In the genomic region with DNA sequence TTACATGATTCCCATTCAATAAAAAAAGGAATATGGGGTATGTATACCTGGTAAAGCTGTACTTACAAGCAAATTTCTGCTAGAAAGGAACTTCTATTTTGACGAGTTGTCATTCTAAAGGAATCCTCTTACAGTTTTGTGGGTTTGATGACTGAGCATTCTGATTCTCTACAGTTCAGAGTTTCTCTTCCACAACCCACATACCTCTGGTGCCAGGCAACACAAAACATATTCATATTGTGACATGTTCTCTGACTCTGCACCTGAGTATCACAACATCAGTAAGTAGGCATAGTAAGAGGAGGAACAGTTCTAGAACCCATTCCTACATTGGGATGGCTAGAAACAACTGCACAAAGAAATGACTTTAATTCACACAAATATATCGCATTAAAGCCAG, we compare ENCODE assay signal across 35 cellular contexts.
DNase-seq lines count a peak whose midpoint lies in the region; ATAC-seq and TF ChIP-seq lines count a peak whose summit lies in the region.
"Had no signal": no experiment of that assay in that cellular context is flagged by ENCODE, and none has a peak within 500 bp of the region (broad histone marks: within the 10 kb centered on the region; RNA-seq: fewer than 3 reads in every experiment).

No MANE protein-coding gene starts in this region.

- dilution Hi-C loops in mammary epithelial cell (cut with HindIII; ENCODE audit: low sequenced_read_pairs): no loop called here

- no peak overlapping the region for H3K9ac ChIP-seq in mammary epithelial cell (ENCODE audit: insufficient read depth, low read length)
- no peak overlapping the region for H3K9ac ChIP-seq in adipocyte (ENCODE audit: low read length)
- H3K9ac ChIP-seq: KMS-11 had no signal

- H4K20me1 ChIP-seq in mammary epithelial cell (ENCODE audit: insufficient read depth, low read length): no peaks in the 10 kb centered on the region

- H3K4me3 Mint-ChIP-seq in stimulated activated naive B cell treated with anti-CD40 and anti-IgM and Interleukin-4, amounts not matched to agents 10 μg/mL and 1 μg/mL and 100 μg/mL, for 72 hours: no peak overlapping the region
- H3K4me3 Mint-ChIP-seq: activated CD4-positive, alpha-beta memory T cell treated with anti-CD3 and anti-CD28 coated beads, Interleukin-2, amount 10 ng/mL, durations not matched to agents 7 days and 5 days; activated naive CD4-positive, alpha-beta T cell treated with anti-CD3 and anti-CD28 coated beads, Interleukin-2, amount 10 ng/mL, durations not matched to agents 7 days and 5 days; CD4-positive, alpha-beta T cell; effector memory CD8-positive, alpha-beta T cell; H9; nephron; stimulated activated effector memory CD8-positive, alpha-beta T cell treated with anti-CD3 and anti-CD28 coated beads, Interleukin-12 subunit alpha, Interleukin-12 subunit beta, amount 100 ng/mL, for 72 hours; T-helper 17 cell had no signal

- no peaks in the 10 kb centered on the region for H3K4me1 Mint-ChIP-seq in stimulated activated naive B cell treated with anti-CD40 and anti-IgM and Interleukin-4, amounts not matched to agents 10 μg/mL and 1 μg/mL and 100 μg/mL, for 72 hours
- H3K4me1 Mint-ChIP-seq: activated CD4-positive, alpha-beta memory T cell treated with anti-CD3 and anti-CD28 coated beads, Interleukin-2, amount 10 ng/mL, durations not matched to agents 7 days and 5 days; activated naive CD4-positive, alpha-beta T cell treated with anti-CD3 and anti-CD28 coated beads, Interleukin-2, amount 10 ng/mL, durations not matched to agents 7 days and 5 days; stimulated activated effector memory CD8-positive, alpha-beta T cell treated with anti-CD3 and anti-CD28 coated beads, Interleukin-12 subunit alpha, Interleukin-12 subunit beta, amount 100 ng/mL, for 72 hours; T-helper 17 cell had no signal

- no peak overlapping the region for H3K4me2 ChIP-seq in mammary epithelial cell (ENCODE audit: insufficient read depth, low read depth, low read length)
- H3K4me2 ChIP-seq: KMS-11, PC-9 had no signal

- peaks cover 0 to 12% of the 10 kb centered on the region in 2 donors for H3K27me3 Mint-ChIP-seq in stimulated activated naive B cell treated with anti-CD40 and anti-IgM and Interleukin-4, amounts not matched to agents 10 μg/mL and 1 μg/mL and 100 μg/mL, for 72 hours
- H3K27me3 Mint-ChIP-seq: activated CD4-positive, alpha-beta memory T cell treated with anti-CD3 and anti-CD28 coated beads, Interleukin-2, amount 10 ng/mL, durations not matched to agents 7 days and 5 days; activated naive CD4-positive, alpha-beta T cell treated with anti-CD3 and anti-CD28 coated beads, Interleukin-2, amount 10 ng/mL, durations not matched to agents 7 days and 5 days; effector memory CD8-positive, alpha-beta T cell; T-helper 17 cell had no signal

- no peaks in the 10 kb centered on the region for H3K36me3 Mint-ChIP-seq in stimulated activated naive B cell treated with anti-CD40 and anti-IgM and Interleukin-4, amounts not matched to agents 10 μg/mL and 1 μg/mL and 100 μg/mL, for 72 hours
- H3K36me3 Mint-ChIP-seq: activated naive CD4-positive, alpha-beta T cell treated with anti-CD3 and anti-CD28 coated beads, Interleukin-2, amount 10 ng/mL, durations not matched to agents 7 days and 5 days; stimulated activated effector memory CD8-positive, alpha-beta T cell treated with anti-CD3 and anti-CD28 coated beads, Interleukin-12 subunit alpha, Interleukin-12 subunit beta, amount 100 ng/mL, for 72 hours had no signal

- intact Hi-C loops in mammary epithelial cell (cut with micrococcal nuclease) (no loop called here), breast epithelium (cut with DNase I; ENCODE audit: low total_unique reads) (no loop called here)

- H3K27ac ChIP-seq in mammary epithelial cell (ENCODE audit: insufficient read depth, low read depth, low read length) (no peak overlapping the region), breast epithelium (no peak overlapping the region)
- H3K27ac ChIP-seq: 22Rv1, cardiac muscle cell, KMS-11, PC-9 had no signal

- no TSS peak for BruUV-seq in mammary epithelial cell (replicated peaks; lab: Mats Ljungman, UMichigan)

- WGBS in mammary epithelial cell (ENCODE audit: low coverage, missing lambda C conversion rate): 68% methylated on average over 2 of the region's 2 CpGs

- H3K9me3 ChIP-seq in mammary epithelial cell (replicated peaks; ENCODE audit: insufficient read depth, low read length): no peaks in the 10 kb centered on the region
- no peaks in the 10 kb centered on the region for H3K9me3 ChIP-seq in breast epithelium
- H3K9me3 ChIP-seq in adipocyte (ENCODE audit: control insufficient read depth, low read length): no peaks in the 10 kb centered on the region

- DNase-seq in mammary epithelial cell: peak; percentile 81
- DNase-seq in breast epithelium (ENCODE audit: low spot score in 2 of 2): no peak
- DNase-seq in adipocyte (ENCODE audit: low read depth): peak; percentile 22
- peak; percentile 18 for DNase-seq in fibroblast of peridontal ligament (ENCODE audit: extremely low read depth)
- DNase-seq in activated effector memory CD4-positive, alpha-beta T cell treated with anti-CD3 and anti-CD28 coated beads, Interleukin-2, amount 50 U/mL, for 16 hours: no peak
- no peak for DNase-seq in middle frontal gyrus (ENCODE audit: extremely low spot score, low spot score)
- no peak for DNase-seq in stimulated activated naive B cell treated with anti-CD40 and anti-IgM and Interleukin-4, amounts not matched to agents 10 μg/mL and 1 μg/mL and 100 μg/mL, for 72 hours
- no peak for DNase-seq in omental fat pad (ENCODE audit: low spot score)
- DNase-seq: activated CD4-positive, alpha-beta memory T cell treated with anti-CD3 and anti-CD28 coated beads, Interleukin-2, amount 10 ng/mL, durations not matched to agents 7 days and 5 days; activated CD4-positive, CD25-positive, alpha-beta regulatory T cell treated with anti-CD3 and anti-CD28 coated beads, Interleukin-2, amount 50 U/mL, for 72 hours; activated CD8-positive, alpha-beta memory T cell treated with anti-CD3 and anti-CD28 coated beads, Interleukin-2, amount 50 U/mL, for 4 hours; activated naive CD4-positive, alpha-beta T cell treated with anti-CD3 and anti-CD28 coated beads, Interleukin-2, amount 10 ng/mL, durations not matched to agents 7 days and 5 days; AML-193; amniotic stem cell; CD4-positive, alpha-beta T cell; cortex of kidney; effector memory CD8-positive, alpha-beta T cell; foreskin melanocyte; H9; MV-4-11; NCI-H1436 treated with DMSO at 0.1 percent for 48 hours; NCI-H2081 treated with DMSO at 0.1 percent for 48 hours; NCI-H226; NCI-H526 treated with DMSO at 0.1 percent for 48 hours; PC-9; substantia nigra; T-helper 17 cell; trophoblast cell had no signal

- TF ChIP-seq CTCF in mammary epithelial cell (conservative IDR thresholded peaks at IDR 0.05 in 1 of 2, IDR thresholded peaks at IDR 0.05 in 1 of 2; ENCODE audit: extremely low read depth in 1 of 2, insufficient read depth in 1 of 2, low read depth in 1 of 2, low read length in 2 of 2) (no peak), breast epithelium (IDR thresholded peaks at IDR 0.05) (no peak), omental fat pad (IDR thresholded peaks at IDR 0.05) (no peak)

- in situ Hi-C loops in mammary epithelial cell (cut with MboI; ENCODE audit: low sequenced_read_pairs in 2 of 2): loop anchor here in 1 of 2 donors (25.0 kb wide), 1 partner anchor 271 kb away; no protein-coding TSS in a partner anchor

- CTCF ChIA-PET in mammary epithelial cell (lab: Charles Lee; ENCODE audit: low non-redundant PET): no interaction called here

- H3K4me1 ChIP-seq in mammary epithelial cell (ENCODE audit: insufficient read depth, low read length): no peaks in the 10 kb centered on the region
- H3K4me1 ChIP-seq in breast epithelium: no peaks in the 10 kb centered on the region
- H3K4me1 ChIP-seq in adipocyte (ENCODE audit: control insufficient read depth, insufficient read depth, low read length): no peaks in the 10 kb centered on the region

- H3K36me3 ChIP-seq in mammary epithelial cell (ENCODE audit: insufficient read depth, low read length) (no peaks in the 10 kb centered on the region), breast epithelium (no peaks in the 10 kb centered on the region), adipocyte (ENCODE audit: control insufficient read depth, insufficient read depth, low read length, severe bottlenecking) (no peaks in the 10 kb centered on the region)
- H3K36me3 ChIP-seq: cardiac muscle cell had no signal

- TF ChIP-seq POLR2A in breast epithelium (IDR thresholded peaks at IDR 0.05): no peak

- no peak for ATAC-seq in stimulated activated naive B cell treated with anti-CD40 and anti-IgM and Interleukin-4, amounts not matched to agents 10 μg/mL and 1 μg/mL and 100 μg/mL, for 72 hours (replicated peaks)
- ATAC-seq in omental fat pad (ENCODE audit: low FRiP score): no peak
- ATAC-seq: effector memory CD8-positive, alpha-beta T cell; Right ventricle myocardium inferior; stimulated activated effector memory CD8-positive, alpha-beta T cell treated with anti-CD3 and anti-CD28 coated beads, Interleukin-12 subunit alpha, Interleukin-12 subunit beta, amount 100 ng/mL, for 72 hours; T-helper 17 cell had no signal

- no peak overlapping the region for H3K27ac Mint-ChIP-seq in stimulated activated naive B cell treated with anti-CD40 and anti-IgM and Interleukin-4, amounts not matched to agents 10 μg/mL and 1 μg/mL and 100 μg/mL, for 72 hours
- H3K27ac Mint-ChIP-seq: activated CD4-positive, alpha-beta memory T cell treated with anti-CD3 and anti-CD28 coated beads, Interleukin-2, amount 10 ng/mL, durations not matched to agents 7 days and 5 days; activated naive CD4-positive, alpha-beta T cell treated with anti-CD3 and anti-CD28 coated beads, Interleukin-2, amount 10 ng/mL, durations not matched to agents 7 days and 5 days; CD4-positive, alpha-beta T cell; effector memory CD8-positive, alpha-beta T cell; H9; nephron; stimulated activated effector memory CD8-positive, alpha-beta T cell treated with anti-CD3 and anti-CD28 coated beads, Interleukin-12 subunit alpha, Interleukin-12 subunit beta, amount 100 ng/mL, for 72 hours; T-helper 17 cell had no signal

- no peak overlapping the region for H2AFZ ChIP-seq in mammary epithelial cell (ENCODE audit: low read depth, low read length)
- H2AFZ ChIP-seq: PC-9 had no signal

- H3K27me3 ChIP-seq in mammary epithelial cell (ENCODE audit: insufficient read depth, low read length): no peaks in the 10 kb centered on the region
- H3K27me3 ChIP-seq in breast epithelium: no peaks in the 10 kb centered on the region
- peaks cover 4% of the 10 kb centered on the region for H3K27me3 ChIP-seq in adipocyte (replicated peaks; ENCODE audit: control insufficient read depth, insufficient read depth, low read length)

- H3K4me3 ChIP-seq in mammary epithelial cell (replicated peaks in 1 of 3; ENCODE audit: insufficient read depth in 1 of 3, low read depth in 2 of 3, low read length in 3 of 3) (no peak overlapping the region), breast epithelium (no peak overlapping the region), adipocyte (ENCODE audit: low read length) (no peak overlapping the region)
- H3K4me3 ChIP-seq: cardiac muscle cell, lung, PC-9 had no signal

- H3K79me2 ChIP-seq in mammary epithelial cell (ENCODE audit: insufficient read depth, low read length): no peaks in the 10 kb centered on the region

- H3K9me3 Mint-ChIP-seq in stimulated activated naive B cell treated with anti-CD40 and anti-IgM and Interleukin-4, amounts not matched to agents 10 μg/mL and 1 μg/mL and 100 μg/mL, for 72 hours: peaks cover 0 to 3% of the 10 kb centered on the region in 2 donors
- H3K9me3 Mint-ChIP-seq: activated naive CD4-positive, alpha-beta T cell treated with anti-CD3 and anti-CD28 coated beads, Interleukin-2, amount 10 ng/mL, durations not matched to agents 7 days and 5 days; H9; nephron; stimulated activated effector memory CD8-positive, alpha-beta T cell treated with anti-CD3 and anti-CD28 coated beads, Interleukin-12 subunit alpha, Interleukin-12 subunit beta, amount 100 ng/mL, for 72 hours had no signal

Comparison
In these comparisons a context has a peak if more than half of its experiments do, and no peak if none do; other contexts are left out.
1. DNase-seq: peak in mammary epithelial cell (single experiment), adipocyte (single experiment) and fibroblast of peridontal ligament (single experiment); none in breast epithelium (0 of 2), activated effector memory CD4-positive, alpha-beta T cell treated with anti-CD3 and anti-CD28 coated beads, Interleukin-2, amount 50 U/mL, for 16 hours (single experiment), middle frontal gyrus (single experiment), stimulated activated naive B cell treated with anti-CD40 and anti-IgM and Interleukin-4, amounts not matched to agents 10 μg/mL and 1 μg/mL and 100 μg/mL, for 72 hours (single experiment) and omental fat pad (single experiment).